8 cellular contexts compared by ENCODE assay signal in the genomic region with DNA sequence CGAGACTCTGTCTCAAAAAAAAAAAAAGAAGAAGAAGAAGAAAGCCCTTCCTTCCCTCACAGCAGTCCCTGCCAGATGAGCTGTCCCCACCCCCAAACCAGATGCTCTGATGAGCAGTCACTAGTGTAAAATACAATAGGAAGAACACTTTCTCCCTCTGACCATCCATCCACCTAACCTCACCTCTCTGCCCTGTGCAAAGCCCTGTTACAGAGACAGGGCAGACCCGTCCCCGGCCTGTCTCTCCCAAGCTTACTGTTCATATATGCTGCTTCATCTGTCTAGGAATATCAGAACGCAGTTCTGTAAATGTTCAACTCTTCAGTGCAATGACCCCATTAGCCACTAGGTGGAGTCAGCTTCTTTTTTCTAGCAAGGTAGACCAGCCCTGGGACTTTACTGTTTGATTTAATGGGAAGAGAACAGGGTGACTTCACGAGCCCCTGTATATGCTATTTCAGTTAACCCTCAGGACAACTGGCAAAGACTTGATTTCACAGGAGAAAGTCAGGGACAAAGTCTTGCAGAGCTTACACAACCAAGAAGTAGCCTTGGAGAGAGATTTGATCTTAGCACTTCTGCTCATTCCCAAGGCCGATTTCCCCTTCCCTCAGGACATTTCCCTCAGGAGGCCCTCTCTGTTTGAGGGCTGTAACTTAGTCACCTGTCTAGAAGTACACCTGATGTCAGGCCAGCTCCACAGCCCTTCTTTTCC. TPM values are rescaled to one million over a fixed set of nuclear protein-coding genes. Genes with fewer than 3 reads are reported as not detected.
DNase-seq lines count a peak whose midpoint lies in the region; ATAC-seq and TF ChIP-seq lines count a peak whose summit lies in the region.

No MANE protein-coding gene starts in this region.

- peak; percentile 93 for TF ChIP-seq CTCF in Panc1 (IDR thresholded peaks at IDR 0.05)
- TF ChIP-seq CTCF in fibroblast of mammary gland (conservative IDR thresholded peaks at IDR 0.05; ENCODE audit: control insufficient read depth, insufficient read depth, low read depth, low read length) = peak; percentile 93
- TF ChIP-seq CTCF in thoracic aorta (IDR thresholded peaks at IDR 0.05) = peak; percentile 81

- peak overlapping the region in 9 of 11 experiments; percentile 2 to 56 (median 32); a peak in 9 of 22 replicates for H3K9ac ChIP-seq in BLaER1 treated with 17β-estradiol and CSF1 and Interleukin-3, amounts not matched to agents 10 nM and 100 nM
- no peak overlapping the region for H3K9ac ChIP-seq in neuronal stem cell (ENCODE audit: low read depth, low read length, poor library complexity)

- in situ Hi-C loops in Panc1 (cut with HindIII; ENCODE audit: low pct_unique_long_range_greater_than_20kb, low sequenced_read_pairs) = no loop called here

- no peaks in the 10 kb centered on the region for H3K27me3 ChIP-seq in BLaER1 treated with 17β-estradiol and CSF1 and Interleukin-3, amounts not matched to agents 10 nM and 100 nM
- H3K27me3 ChIP-seq in Panc1 (ENCODE audit: control insufficient read depth, insufficient read depth, low read length) (no peaks in the 10 kb centered on the region), neuronal stem cell (ENCODE audit: control insufficient read depth in 3 of 3, insufficient read depth in 3 of 3, low read depth in 1 of 3, low read length in 3 of 3) (no peaks in the 10 kb centered on the region), thoracic aorta (replicated peaks; ENCODE audit: insufficient read depth) (no peaks in the 10 kb centered on the region)

- peaks cover under 1 to 39% (median 9%) of the 10 kb centered on the region in 11 experiments; a peak in 13 of 22 replicates for H3K36me3 ChIP-seq in BLaER1 treated with 17β-estradiol and CSF1 and Interleukin-3, amounts not matched to agents 10 nM and 100 nM
- H3K36me3 ChIP-seq in Panc1 (ENCODE audit: control insufficient read depth, insufficient read depth, low read length) (no peaks in the 10 kb centered on the region), neuronal stem cell (replicated peaks in 1 of 2; ENCODE audit: control insufficient read depth in 2 of 2, insufficient read depth in 2 of 2, low read length in 2 of 2) (peaks cover 2 to 36% of the 10 kb centered on the region in 2 donors), thoracic aorta (peaks cover 6% of the 10 kb centered on the region)

- H3K4ac ChIP-seq in neuronal stem cell (ENCODE audit: low read length) = no peak overlapping the region

- no peak overlapping the region for H4K91ac ChIP-seq in neuronal stem cell (ENCODE audit: low read depth, low read length, poor library complexity)

- peak overlapping the region in 4 of 11 experiments; percentile 5 to 47 (median 32); a peak in 3 of 22 replicates for H3K27ac ChIP-seq in BLaER1 treated with 17β-estradiol and CSF1 and Interleukin-3, amounts not matched to agents 10 nM and 100 nM
- no peak overlapping the region for H3K27ac ChIP-seq in Panc1 (ENCODE audit: low read length)
- peak overlapping the region; percentile 25 for H3K27ac ChIP-seq in neuronal stem cell (replicated peaks; ENCODE audit: low read length)
- no peak overlapping the region for H3K27ac ChIP-seq in thoracic aorta

- no CpG with 5 or more reads among the region's 6 CpGs for WGBS in neuronal stem cell (ENCODE audit: extremely low coverage in 2 of 2, insufficient read length in 2 of 2, insufficient replicate concordance in 1 of 2), 2 donors

- peaks cover 18 to 33% (median 26%) of the 10 kb centered on the region in 10 experiments for H3K4me1 ChIP-seq in BLaER1 treated with 17β-estradiol and CSF1 and Interleukin-3, amounts not matched to agents 10 nM and 100 nM
- H3K4me1 ChIP-seq in Panc1 (ENCODE audit: control insufficient read depth, insufficient read depth, low read length) = no peaks in the 10 kb centered on the region
- peaks cover 0 to 2% of the 10 kb centered on the region in 2 donors for H3K4me1 ChIP-seq in neuronal stem cell (ENCODE audit: control insufficient read depth in 2 of 2, insufficient read depth in 1 of 2, low read depth in 1 of 2, low read length in 2 of 2)
- H3K4me1 ChIP-seq in thoracic aorta (ENCODE audit: control insufficient read depth in 1 of 2, low read depth in 2 of 2) = no peaks in the 10 kb centered on the region

- no peak overlapping the region for H2BK120ac ChIP-seq in neuronal stem cell (ENCODE audit: low read depth, low read length)

- H3K9me3 ChIP-seq in BLaER1 treated with 17β-estradiol and CSF1 and Interleukin-3, amounts not matched to agents 10 nM and 100 nM (replicated peaks in 1 of 11) = no peaks in the 10 kb centered on the region
- no peaks in the 10 kb centered on the region for H3K9me3 ChIP-seq in Panc1 (ENCODE audit: control insufficient read depth, insufficient read depth, low read depth, low read length)
- no peaks in the 10 kb centered on the region for H3K9me3 ChIP-seq in neuronal stem cell (replicated peaks in 1 of 2; ENCODE audit: control insufficient read depth in 2 of 2, insufficient read depth in 1 of 2, low read depth in 1 of 2, low read length in 2 of 2)
- no peaks in the 10 kb centered on the region for H3K9me3 ChIP-seq in thoracic aorta

- CTCF ChIA-PET in Panc1 (lab: Charles Lee) = interaction anchor here (0.6 to 2.0 kb wide), 10 partner anchors 13 to 1151 kb away, joined by 3 to 14 read pairs (median 6); a partner anchor contains a TSS

- H3K23ac ChIP-seq in neuronal stem cell (ENCODE audit: low read depth, low read length, poor library complexity) = no peak overlapping the region

- no peak overlapping the region for H3K14ac ChIP-seq in neuronal stem cell (ENCODE audit: low read length)

- H4K8ac ChIP-seq in neuronal stem cell (ENCODE audit: low read depth, low read length) = no peak overlapping the region

- intact Hi-C loops in Panc1 (cut with micrococcal nuclease; ENCODE audit: unreplicated experiment) = loop anchor here (2.0 kb wide), 1 partner anchor 41 kb away; no protein-coding TSS in a partner anchor

- no peak overlapping the region for H2BK15ac ChIP-seq in neuronal stem cell (ENCODE audit: low read length)

- H2BK5ac ChIP-seq in neuronal stem cell (ENCODE audit: low read length) = no peak overlapping the region

- peak; percentile 77 for ATAC-seq in GM19351 (IDR thresholded peaks at IDR 0.05; ENCODE audit: unreplicated experiment)
- ATAC-seq in Panc1 = peak; percentile 95
- ATAC-seq in thoracic aorta (ENCODE audit: insufficient number of reproducible peaks, low FRiP score, low read depth) = peak; percentile 77

- H4K20me1 ChIP-seq in BLaER1 treated with 17β-estradiol and CSF1 and Interleukin-3, amounts not matched to agents 10 nM and 100 nM = peaks cover 0 to 8% (median 0%) of the 10 kb centered on the region in 11 experiments; a peak in 3 of 22 replicates

- no peaks in the 10 kb centered on the region for H3K79me1 ChIP-seq in neuronal stem cell (ENCODE audit: low read depth, low read length)

- DNase-seq in KG1 (lab: John Stamatoyannopoulos, UW) (peak; percentile 55), Panc1 (ENCODE audit: low read depth, low spot score) (peak; percentile 82), fibroblast of mammary gland (ENCODE audit: low read depth) (peak; percentile 82), neuronal stem cell (ENCODE audit: low spot score) (peak; percentile 79), thoracic aorta (ENCODE audit: low spot score) (peak; percentile 27)
- DNase-seq in activated T-cell treated with anti-CD3 and anti-CD28 coated beads, Interleukin-2, amount 50 U/mL, for 1 hour = peak; percentile 34

- H3K18ac ChIP-seq in neuronal stem cell (ENCODE audit: low read length) = no peak overlapping the region

- POLR2A ChIA-PET in Panc1 (lab: Charles Lee) = no interaction called here

- H2BK12ac ChIP-seq in neuronal stem cell (ENCODE audit: low read length) = no peak overlapping the region

- H3K4me3 ChIP-seq in BLaER1 treated with 17β-estradiol and CSF1 and Interleukin-3, amounts not matched to agents 10 nM and 100 nM = no peak overlapping the region; a peak in 1 of 20 replicates
- H3K4me3 ChIP-seq in Panc1 (ENCODE audit: low read depth in 2 of 2, low read length in 2 of 2) = no peak overlapping the region
- H3K4me3 ChIP-seq in fibroblast of mammary gland (ENCODE audit: control insufficient read depth, low read depth, low read length) = no peak overlapping the region
- H3K4me3 ChIP-seq in neuronal stem cell (ENCODE audit: low read length in 2 of 2) = no peak overlapping the region
- peak overlapping the region; percentile 54 for H3K4me3 ChIP-seq in thoracic aorta

- H3K4me2 ChIP-seq in BLaER1 treated with 17β-estradiol and CSF1 and Interleukin-3, amounts not matched to agents 10 nM and 100 nM = peak overlapping the region; percentile 45 to 86 (median 65)
- no peak overlapping the region for H3K4me2 ChIP-seq in neuronal stem cell (ENCODE audit: insufficient read depth, low read length, poor library complexity, severe bottlenecking)

- BruUV-seq in Panc1 (replicated peaks; lab: Mats Ljungman, UMichigan) = no TSS peak

- H2AK5ac ChIP-seq in neuronal stem cell (ENCODE audit: low read depth, low read length) = no peak overlapping the region

- peak overlapping the region; percentile 5 for H2AFZ ChIP-seq in neuronal stem cell (ENCODE audit: low read length)

RNA-seq across cellular contexts. Expression of a gene that starts 14.9 kb away (rescaled TPM):
- 7.5 TPM for total RNA-seq in Panc1 (2021; ENCODE audit: unreplicated experiment)
- polyA plus RNA-seq in Panc1 (2012; ENCODE audit: insufficient read length) = 7.7 TPM
- polyA plus RNA-seq in neuronal stem cell (2013, experiment 1 of 2) = 16.0 TPM
- polyA plus RNA-seq in neuronal stem cell (2013, experiment 2 of 2) = 16.0 TPM
- 1 to 10 TPM; 1.6 to 2.8 TPM for total RNA-seq in thoracic aorta

RNA-seq across cellular contexts. Expression of a gene that starts 49.3 kb away (rescaled TPM):
- 21.3 TPM for total RNA-seq in Panc1 (2021; ENCODE audit: unreplicated experiment)
- 12.0 TPM for polyA plus RNA-seq in Panc1 (2012; ENCODE audit: insufficient read length)
- polyA plus RNA-seq in neuronal stem cell (2013, experiment 1 of 2) = 20.5 TPM
- 19.7 TPM for polyA plus RNA-seq in neuronal stem cell (2013, experiment 2 of 2)
- total RNA-seq in thoracic aorta = 10 to 100 TPM; 22.9 to 25.1 TPM

Comparison
In these comparisons a context has a peak if more than half of its experiments do, and no peak if none do; other contexts are left out.
1. DNase-seq: peak in every context shown above with its lines; median percentile 82 in Panc1; 82 in fibroblast of mammary gland; 79 in neuronal stem cell; 55 in KG1; 34 in activated T-cell treated with anti-CD3 and anti-CD28 coated beads, Interleukin-2, amount 50 U/mL, for 1 hour; 27 in thoracic aorta.